ENCODE assay signal across 1 cellular context in genomic region chr6:88238065-88238464, GRCh38.
TF ChIP-seq lines count a peak whose summit lies in the region.

No MANE protein-coding gene starts in this region.

TF ChIP-seq in H1, 55 proteins besides CTCF, POLR2A, EP300 and RAD21 (continued from another document):
- TF ChIP-seq RNF2 (IDR thresholded peaks at IDR 0.05; ENCODE audit: borderline replicate concordance, low read depth, low read length, missing control alignments, poor library complexity, severe bottlenecking) (no peak), RXRA (IDR thresholded peaks at IDR 0.05; ENCODE audit: insufficient read depth, low read depth, low read length) (no peak), TCF12 (IDR thresholded peaks at IDR 0.05; ENCODE audit: low read depth, low read length) (no peak)
TF ChIP-seq in H1: peak in this region for 0.
